In the genomic region with DNA sequence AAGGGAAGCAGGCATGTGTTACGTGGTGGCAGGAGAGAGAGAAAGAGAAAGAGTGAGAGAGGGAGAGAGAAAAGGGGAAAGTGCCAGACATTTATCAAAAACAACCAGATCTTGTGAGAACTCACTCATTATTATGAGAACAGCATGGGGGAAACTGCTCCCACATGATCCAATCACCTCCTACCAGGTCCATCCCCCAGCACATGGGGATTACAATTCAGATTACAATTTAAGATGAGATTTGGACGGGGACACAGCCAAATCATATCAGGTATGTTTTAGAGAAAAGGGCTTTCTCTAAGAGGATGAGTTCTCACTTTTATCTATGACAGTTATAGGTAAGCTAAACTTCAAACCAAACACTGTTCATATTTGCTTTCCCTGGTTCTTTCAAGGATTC, we compare ENCODE assay signal across 27 cellular contexts.
"Had no signal": no experiment of that assay in that cellular context is flagged by ENCODE, and none has a peak within 500 bp of the region (broad histone marks: within the 10 kb centered on the region; RNA-seq: fewer than 3 reads in every experiment).

No MANE protein-coding gene starts in this region.

- H3K27ac ChIP-seq: stomach, suprapubic skin, testis, thoracic aorta, thyroid gland, tibial artery, tibial nerve, transverse colon, upper lobe of left lung, upper lobe of right lung, uterus, vagina had no signal

- DNase-seq: stimulated activated CD4-positive, alpha-beta T cell treated with anti-CD3 and anti-CD28 coated beads, Interleukin-2, amount 100 ng/mL, for 48 hours; stimulated activated CD4-positive, alpha-beta T cell treated with anti-CD3 and anti-CD28 coated beads, Interleukin-4, amount 100 ng/mL, for 1 hour; stimulated activated CD4-positive, alpha-beta T cell treated with anti-CD3 and anti-CD28 coated beads, Interleukin-4, amount 100 ng/mL, for 24 hours; stimulated activated CD4-positive, alpha-beta T cell treated with anti-CD3 and anti-CD28 coated beads, Interleukin-4, amount 100 ng/mL, for 4 hours; stimulated activated CD8-positive, alpha-beta memory T cell treated with anti-CD3 and anti-CD28 coated beads, Interleukin-4, amount 100 ng/mL, for 48 hours; stimulated activated naive B cell treated with anti-CD40 and anti-IgM and Interleukin-4, amounts not matched to agents 10 μg/mL and 1 μg/mL and 100 μg/mL, for 72 hours; stimulated activated naive CD4-positive, alpha-beta T cell; stimulated activated naive CD4-positive, alpha-beta T cell treated with Interleukin-2 at 50 U/mL for 16 hours; stimulated activated naive CD8-positive, alpha-beta T cell treated with anti-CD3 and anti-CD28 coated beads, Interleukin-15, amount 100 ng/mL, for 72 hours; stimulated activated naive CD8-positive, alpha-beta T cell treated with anti-CD3 and anti-CD28 coated beads, Interleukin-15, Interleukin-2, amounts not matched to agents 100 U/mL and 50 U/mL, for 24 hours; stomach; substantia nigra; testis; thyroid gland; tibial artery; transverse colon; trophoblast cell; upper lobe of left lung; upper lobe of right lung; uterus had no signal

- H3K36me3 ChIP-seq: stomach, suprapubic skin, thoracic aorta, thyroid gland, tibial artery, tibial nerve, transverse colon, upper lobe of left lung, upper lobe of right lung, uterus, vagina had no signal

- H3K27me3 ChIP-seq: stomach, suprapubic skin, testis, thyroid gland, tibial artery, tibial nerve, transverse colon, upper lobe of left lung, upper lobe of right lung, uterus, vagina had no signal

- H3K9me3 ChIP-seq: testis, thoracic aorta, thyroid gland, tibial nerve, transverse colon, upper lobe of left lung, upper lobe of right lung, uterus, vagina had no signal

- H3K4me3 ChIP-seq: stomach, suprapubic skin, testis, thoracic aorta, thyroid gland, tibial artery, tibial nerve, transverse colon, upper lobe of left lung, upper lobe of right lung, uterus, vagina had no signal

- FAIRE-seq: urothelium cell line had no signal

- ATAC-seq: stimulated activated effector memory CD8-positive, alpha-beta T cell treated with anti-CD3 and anti-CD28 coated beads, Interleukin-12 subunit alpha, Interleukin-12 subunit beta, amount 100 ng/mL, for 72 hours; stimulated activated memory B cell treated with anti-CD40 and anti-IgM and Interleukin-4, amounts not matched to agents 10 μg/mL and 1 μg/mL and 100 μg/mL, for 72 hours; stimulated activated naive B cell treated with anti-CD40 and anti-IgM and Interleukin-4, amounts not matched to agents 10 μg/mL and 1 μg/mL and 100 μg/mL, for 72 hours; stimulated activated naive CD8-positive, alpha-beta T cell treated with anti-CD3 and anti-CD28 coated beads, Interleukin-15, amount 100 ng/mL, for 72 hours; stimulated activated naive CD8-positive, alpha-beta T cell treated with anti-CD3 and anti-CD28 coated beads, Interleukin-15, Interleukin-2, amounts not matched to agents 100 U/mL and 50 U/mL, for 24 hours; upper lobe of right lung had no signal

- H3K4me1 ChIP-seq: stomach, suprapubic skin, testis, thyroid gland, tibial artery, tibial nerve, transverse colon, upper lobe of left lung, upper lobe of right lung, uterus, vagina had no signal
